In the genomic region with DNA sequence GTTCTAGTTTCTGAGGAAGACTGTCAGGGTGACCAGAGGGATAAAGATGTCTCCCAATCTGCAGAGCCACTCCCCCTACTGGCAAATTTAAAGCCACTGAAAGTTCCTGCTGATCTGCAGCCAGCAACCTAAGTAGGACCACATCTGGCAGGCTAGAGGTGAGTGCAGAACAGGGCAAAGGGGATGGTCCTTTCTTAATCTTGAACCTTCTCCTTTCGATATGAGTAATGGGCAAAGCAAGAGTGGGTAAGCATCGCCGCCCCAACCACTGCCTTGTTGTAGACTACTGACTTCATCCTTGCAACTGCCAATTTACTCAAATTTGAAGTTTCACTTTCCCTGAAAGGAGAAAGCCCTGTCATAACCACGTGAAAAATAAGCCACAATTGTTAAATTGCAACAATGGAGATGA, we compare ENCODE assay signal across 8 cellular contexts. TPM values are rescaled to one million over a fixed set of nuclear protein-coding genes. Genes with fewer than 3 reads are reported as not detected.
DNase-seq lines count a peak whose midpoint lies in the region; ATAC-seq and TF ChIP-seq lines count a peak whose summit lies in the region.

No MANE protein-coding gene starts in this region.

- no peak overlapping the region for H2AFZ ChIP-seq in OCI-LY7 (ENCODE audit: low read length)

- CTCF ChIA-PET in AG04450 (lab: Charles Lee) (interaction anchor here (1.0 to 2.0 kb wide), 3 partner anchors 15 to 45 kb away, joined by 4 to 5 read pairs (median 4); no protein-coding TSS in a partner anchor), OCI-LY7 (lab: Charles Lee; ENCODE audit: unreplicated experiment) (no interaction called here)

- intact Hi-C loops in OCI-LY7 (cut with micrococcal nuclease; ENCODE audit: unreplicated experiment) (no loop called here), lower leg skin (cut with DNase I; ENCODE audit: low total_unique reads) (no loop called here)

- TF ChIP-seq CTCF in AG04450 (IDR thresholded peaks at IDR 0.05; ENCODE audit: low read depth, low read length) (0 out of 2 replicates have a peak, but pooled peaks have one; percentile 21), OCI-LY7 (conservative IDR thresholded peaks at IDR 0.05; ENCODE audit: low read length) (peak; percentile 62), fibroblast of mammary gland (conservative IDR thresholded peaks at IDR 0.05; ENCODE audit: control insufficient read depth, insufficient read depth, low read depth, low read length) (peak; percentile 31), lower leg skin (IDR thresholded peaks at IDR 0.05) (no peak)

- WGBS in lower leg skin, 2 donors, result 79 to 82% methylated on average over 4 of the region's 4 CpGs

- POLR2A ChIA-PET in AG04450 (lab: Yijun Ruan, JAX), result no interaction called here
- POLR2A ChIA-PET in OCI-LY7 (lab: Charles Lee), result interaction anchor here (0.7 kb wide), 1 partner anchor 308 kb away, joined by 3 read pairs; no protein-coding TSS in a partner anchor

- DNase-seq in AG04450 (ENCODE audit: low read depth, low spot score), result no peak
- peak; percentile 19 for DNase-seq in OCI-LY7 (ENCODE audit: low spot score)
- peak; percentile 15 for DNase-seq in fibroblast of mammary gland (ENCODE audit: low read depth)
- no peak for DNase-seq in SW480 (ENCODE audit: low spot score)
- no peak for DNase-seq in NCI-H2227 treated with DMSO at 0.1 percent for 48 hours (lab: John Stamatoyannopoulos, UW)
- no peak for DNase-seq in lower leg skin (ENCODE audit: low spot score in 2 of 2)

- H3K27ac ChIP-seq in AG04450 (ENCODE audit: low read depth, low read length) (no peak overlapping the region), OCI-LY7 (ENCODE audit: low read depth, low read length, poor library complexity, severe bottlenecking) (no peak overlapping the region)

- H3K9me3 ChIP-seq in AG04450 (ENCODE audit: control insufficient read depth, insufficient read depth, low read length), result no peaks in the 10 kb centered on the region
- no peaks in the 10 kb centered on the region for H3K9me3 ChIP-seq in OCI-LY7 (ENCODE audit: low read length)

- H3K9me2 ChIP-seq in OCI-LY7 (ENCODE audit: insufficient read depth, low read length), result no peaks in the 10 kb centered on the region

- no peaks in the 10 kb centered on the region for H3K4me1 ChIP-seq in OCI-LY7 (ENCODE audit: insufficient read depth, low read length, poor library complexity, severe bottlenecking)

- ATAC-seq in GM18861 (IDR thresholded peaks at IDR 0.05; ENCODE audit: unreplicated experiment) (peak; percentile 91), HG02970 (IDR thresholded peaks at IDR 0.05; ENCODE audit: low FRiP score, unreplicated experiment) (peak; percentile 92)

- no peaks in the 10 kb centered on the region for H4K20me1 ChIP-seq in OCI-LY7 (ENCODE audit: insufficient read depth, low read length)

- H3K4me3 ChIP-seq in AG04450 (ENCODE audit: low read depth, low read length), result no peak overlapping the region
- H3K4me3 ChIP-seq in OCI-LY7 (ENCODE audit: low read depth, low read length, poor library complexity, severe bottlenecking), result no peak overlapping the region
- H3K4me3 ChIP-seq in fibroblast of mammary gland (ENCODE audit: control insufficient read depth, low read depth, low read length), result no peak overlapping the region
- no peak overlapping the region for H3K4me3 ChIP-seq in lower leg skin (ENCODE audit: low read depth, poor library complexity, severe bottlenecking)

- peaks cover 2% of the 10 kb centered on the region for H3K27me3 ChIP-seq in AG04450 (ENCODE audit: control insufficient read depth, insufficient read depth, low read length)

- H3K79me2 ChIP-seq in OCI-LY7 (ENCODE audit: insufficient read depth, low read depth, low read length), result no peaks in the 10 kb centered on the region

- no TSS peak for BruUV-seq in OCI-LY7 (replicated peaks; lab: Mats Ljungman, UMichigan)

- no peak overlapping the region for H3K4me2 ChIP-seq in OCI-LY7 (ENCODE audit: low read length)

- H3K36me3 ChIP-seq in OCI-LY7 (ENCODE audit: insufficient read depth, low read length), result no peaks in the 10 kb centered on the region

- no peak for TF ChIP-seq POLR2A in lower leg skin (IDR thresholded peaks at IDR 0.05)

RNA-seq across cellular contexts. Expression of gene SCUBE2, which starts 30.7 kb away (rescaled TPM):
- polyA plus RNA-seq in AG04450 (2011; rRNA removed), result 0.91 and 1.3 TPM in 2 replicates
- 1.3 and 2.7 TPM in 2 replicates for polyA minus RNA-seq in AG04450 (2011; rRNA and poly(A)+ RNA removed)
- total RNA-seq in OCI-LY7 (2014; rRNA removed; shearing (Covaris generic)), result not detected in 2 replicates
- total RNA-seq in OCI-LY7 (2022) (not detected in 2 replicates), lower leg skin (10 to 100 TPM in 2 of 4 donors, 1 to 10 TPM in 2; 4.4 to 17.3 (median 10.3) TPM)

RNA-seq across cellular contexts. Expression of gene NRIP3, which starts 56.9 kb away (rescaled TPM):
- 11.1 and 12.3 TPM in 2 replicates for polyA plus RNA-seq in AG04450 (2011; rRNA removed)
- 13.5 and 15.8 TPM in 2 replicates for polyA minus RNA-seq in AG04450 (2011; rRNA and poly(A)+ RNA removed)
- not detected in 2 replicates for total RNA-seq in OCI-LY7 (2014; rRNA removed; shearing (Covaris generic))
- total RNA-seq in OCI-LY7 (2022), result not detected in 2 replicates
- 10 to 100 TPM in 1 of 4 donors, 1 to 10 TPM in 3; 1.3 to 15.6 (median 1.9) TPM for total RNA-seq in lower leg skin

Comparison
In these comparisons a context has a peak if more than half of its experiments do, and no peak if none do; other contexts are left out.
1. DNase-seq: peak in OCI-LY7 (single experiment) and fibroblast of mammary gland (single experiment); none in AG04450 (single experiment), SW480 (single experiment), NCI-H2227 treated with DMSO at 0.1 percent for 48 hours (single experiment) and lower leg skin (0 of 2).
2. CTCF ChIP-seq: peak in AG04450 (single experiment), OCI-LY7 (single experiment) and fibroblast of mammary gland (single experiment); none in lower leg skin (0 of 3).
3. RNA of gene SCUBE2, which starts 30.7 kb away (total RNA-seq): 4.4 to 17.3 TPM in lower leg skin; not detected in OCI-LY7; every median in the first group is over 4 times any median in the second.